23 cellular contexts compared by ENCODE assay signal in the genomic region with DNA sequence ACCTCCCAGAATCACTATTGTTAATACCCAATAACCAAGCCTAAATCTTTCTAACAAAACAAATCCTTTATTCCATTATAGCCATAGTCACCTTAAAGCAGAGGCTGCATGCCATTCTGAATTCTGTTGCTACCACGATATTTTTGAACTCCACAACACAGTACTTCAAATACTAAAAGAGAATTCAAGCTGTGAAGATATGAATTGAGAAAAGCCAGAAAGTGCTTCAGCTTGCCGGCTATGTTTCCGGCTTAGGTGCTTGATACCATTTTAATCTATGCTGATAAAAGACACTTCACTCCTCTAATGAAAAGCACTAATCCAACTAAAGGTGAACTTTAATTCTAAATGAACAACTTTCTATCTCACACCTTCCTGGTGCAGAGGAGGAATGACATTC. TPM values are rescaled to one million over a fixed set of nuclear protein-coding genes. Genes with fewer than 3 reads are reported as not detected.
"Had no signal": no experiment of that assay in that cellular context is flagged by ENCODE, and none has a peak within 500 bp of the region (broad histone marks: within the 10 kb centered on the region; RNA-seq: fewer than 3 reads in every experiment).

No MANE protein-coding gene starts in this region.

- H3K9me3 ChIP-seq: gastrocnemius medialis, sigmoid colon, upper lobe of left lung had no signal

- H3K4me1 ChIP-seq: neural progenitor cell, spleen had no signal

- H3K27ac ChIP-seq: coronary artery, epithelial cell of prostate, gastrocnemius medialis, neural progenitor cell, parathyroid adenoma, sigmoid colon, spleen, thoracic aorta, tibial nerve, upper lobe of left lung had no signal

- FAIRE-seq: islet of Langerhans, urothelium cell line had no signal

- DNase-seq: effector memory CD8-positive, alpha-beta T cell; foreskin fibroblast; gastrocnemius medialis; head of caudate nucleus; hippocampal formation; left colon; mesenchymal stem cell; mucosa of descending colon; naive B cell; sigmoid colon; spleen; stimulated activated CD4-positive, alpha-beta T cell treated with anti-CD3 and anti-CD28 coated beads, Interleukin-4, amount 100 ng/mL, for 4 hours; stimulated activated naive B cell treated with anti-CD40 and anti-IgM and Interleukin-4, amounts not matched to agents 10 μg/mL and 1 μg/mL and 100 μg/mL, for 72 hours; upper lobe of left lung had no signal

- H3K27me3 ChIP-seq: gastrocnemius medialis, neural progenitor cell, sigmoid colon, spleen, tibial nerve, upper lobe of left lung had no signal

- H3K4me3 ChIP-seq: coronary artery, gastrocnemius medialis, mucosa of descending colon, neural progenitor cell, sigmoid colon, spleen, thoracic aorta, tibial nerve, upper lobe of left lung had no signal

- H3K36me3 ChIP-seq: gastrocnemius medialis, sigmoid colon, spleen, thoracic aorta, tibial nerve, upper lobe of left lung had no signal

RNA-seq across cellular contexts. Expression of gene GAREM1, which starts 41.3 kb away (rescaled TPM):
- total RNA-seq: natural killer cell treated with Interleukin-12 subunit alpha and Interleukin-12 subunit beta and Interleukin-15 and Interleukin-18, amount 100 ng/mL, for 72 hours had no signal
